ENCODE assay signal across 8 cellular contexts in genomic region chr17:64005734-64006167, GRCh38. TPM values are rescaled to one million over a fixed set of nuclear protein-coding genes. Genes with fewer than 3 reads are reported as not detected.
DNase-seq lines count a peak whose midpoint lies in the region; ATAC-seq, FAIRE-seq and TF ChIP-seq lines count a peak whose summit lies in the region.

No MANE protein-coding gene starts in this region.

- no peak for FAIRE-seq in GM12892 (lab: Jason Lieb, UNC)

- ATAC-seq in esophagus mucosa (peak; percentile 49), upper lobe of right lung (peak; percentile 47), HG03460 (IDR thresholded peaks at IDR 0.05; ENCODE audit: unreplicated experiment) (no peak)

- TF ChIP-seq CTCF in breast epithelium (IDR thresholded peaks at IDR 0.05) (no peak), mammary epithelial cell (conservative IDR thresholded peaks at IDR 0.05 in 1 of 2, IDR thresholded peaks at IDR 0.05 in 1 of 2; ENCODE audit: extremely low read depth in 1 of 2, insufficient read depth in 1 of 2, low read depth in 1 of 2, low read length in 2 of 2) (no peak), upper lobe of right lung (IDR thresholded peaks at IDR 0.05) (no peak)

- H3K27ac ChIP-seq in breast epithelium: peak overlapping the region in 1 of 2 donors; percentile 66
- no peak overlapping the region for H3K27ac ChIP-seq in mammary epithelial cell (ENCODE audit: insufficient read depth, low read depth, low read length)
- H3K27ac ChIP-seq in upper lobe of right lung: peak overlapping the region; percentile 59

- no peak overlapping the region for H2AFZ ChIP-seq in mammary epithelial cell (ENCODE audit: low read depth, low read length)

- H3K4me2 ChIP-seq in mammary epithelial cell (ENCODE audit: insufficient read depth, low read depth, low read length): no peak overlapping the region

- intact Hi-C loops in breast epithelium (cut with DNase I; ENCODE audit: low total_unique reads) (no loop called here), mammary epithelial cell (cut with micrococcal nuclease) (no loop called here), upper lobe of right lung (cut with DNase I) (no loop called here)

- H3K9ac ChIP-seq in mammary epithelial cell (ENCODE audit: insufficient read depth, low read length): no peak overlapping the region

- H3K9me3 ChIP-seq in breast epithelium (no peaks in the 10 kb centered on the region), mammary epithelial cell (replicated peaks; ENCODE audit: insufficient read depth, low read length) (no peaks in the 10 kb centered on the region), upper lobe of right lung (no peaks in the 10 kb centered on the region)

- H4K20me1 ChIP-seq in mammary epithelial cell (ENCODE audit: insufficient read depth, low read length): no peaks in the 10 kb centered on the region

- H3K79me2 ChIP-seq in mammary epithelial cell (ENCODE audit: insufficient read depth, low read length): no peaks in the 10 kb centered on the region

- CTCF ChIA-PET in mammary epithelial cell (lab: Charles Lee; ENCODE audit: low non-redundant PET): no interaction called here

- no peaks in the 10 kb centered on the region for H3K4me1 ChIP-seq in breast epithelium
- no peaks in the 10 kb centered on the region for H3K4me1 ChIP-seq in mammary epithelial cell (ENCODE audit: insufficient read depth, low read length)
- H3K4me1 ChIP-seq in upper lobe of right lung: peaks cover 46% of the 10 kb centered on the region

- no peak for DNase-seq in breast epithelium (ENCODE audit: low spot score in 2 of 2)
- no peak for DNase-seq in mammary epithelial cell
- DNase-seq in NCI-H748 treated with DMSO at 0.1 percent for 48 hours (lab: John Stamatoyannopoulos, UW): peak; percentile 3
- DNase-seq in upper lobe of right lung: no peak
- DNase-seq in stimulated activated CD4-positive, alpha-beta T cell treated with anti-CD3 and anti-CD28 coated beads, Interleukin-4, amount 100 ng/mL, for 4 hours: no peak
- no peak for DNase-seq in GM12892 (ENCODE audit: insufficient read length)

- dilution Hi-C loops in mammary epithelial cell (cut with HindIII; ENCODE audit: low sequenced_read_pairs): no loop called here

- BruUV-seq in mammary epithelial cell (replicated peaks; lab: Mats Ljungman, UMichigan): no TSS peak

- in situ Hi-C loops in mammary epithelial cell (cut with MboI; ENCODE audit: low sequenced_read_pairs in 2 of 2): no loop called here

- whole genome bisulfite sequencing in mammary epithelial cell (ENCODE audit: low coverage, missing lambda C conversion rate): 88% methylated on average over 6 of the region's 6 CpGs

- H3K4me3 ChIP-seq in breast epithelium: peak overlapping the region in 2 of 3 donors; percentile 2 to 23
- no peak overlapping the region for H3K4me3 ChIP-seq in mammary epithelial cell (replicated peaks in 1 of 3; ENCODE audit: insufficient read depth in 1 of 3, low read depth in 2 of 3, low read length in 3 of 3)
- H3K4me3 ChIP-seq in upper lobe of right lung: peak overlapping the region; percentile 31

- no peaks in the 10 kb centered on the region for H3K27me3 ChIP-seq in breast epithelium
- no peaks in the 10 kb centered on the region for H3K27me3 ChIP-seq in mammary epithelial cell (ENCODE audit: insufficient read depth, low read length)
- H3K27me3 ChIP-seq in upper lobe of right lung: no peaks in the 10 kb centered on the region

- TF ChIP-seq POLR2A in breast epithelium (IDR thresholded peaks at IDR 0.05): no peak
- TF ChIP-seq POLR2A in GM12892 (IDR thresholded peaks at IDR 0.05; ENCODE audit: low read depth, low read length): no peak

- H3K36me3 ChIP-seq in breast epithelium: no peaks in the 10 kb centered on the region
- no peaks in the 10 kb centered on the region for H3K36me3 ChIP-seq in mammary epithelial cell (ENCODE audit: insufficient read depth, low read length)
- H3K36me3 ChIP-seq in upper lobe of right lung: no peaks in the 10 kb centered on the region

RNA-seq across cellular contexts. Expression of gene PRR29, which starts 7.6 kb away (rescaled TPM):
- total RNA-seq in breast epithelium (1 to 10 TPM in 1 of 3 donors, under 1 TPM in 2; 0.15 to 1.3 (median 0.16) TPM), mammary epithelial cell (under 1 TPM; under 0.01 to 0.09 TPM), esophagus mucosa (not detected), upper lobe of right lung (0.43 TPM)
- polyA plus RNA-seq in mammary epithelial cell: 0.09 TPM
- polyA minus RNA-seq in mammary epithelial cell: 0.31 TPM
- 0.30 TPM for polyA plus RNA-seq in GM12892 (2012; ENCODE audit: missing spikeins)

RNA-seq across cellular contexts. Expression of gene ICAM2, which starts 14.7 kb away (rescaled TPM):
- total RNA-seq in breast epithelium (100 to 1,000 TPM in 1 of 3 donors, 10 to 100 TPM in 2; 26.1 to 106 (median 32.2) TPM), mammary epithelial cell (1 to 10 TPM in 1 of 2 donors, under 1 TPM in 1; 0.49 to 2.8 TPM), esophagus mucosa (3.5 TPM), upper lobe of right lung (70.5 TPM)
- polyA plus RNA-seq in mammary epithelial cell: 0.36 TPM
- polyA minus RNA-seq in mammary epithelial cell: not detected
- 33.1 TPM for polyA plus RNA-seq in GM12892 (2012; ENCODE audit: missing spikeins)

RNA-seq across cellular contexts. Expression of gene SCN4A, which starts 33.0 kb away (rescaled TPM):
- 10 to 100 TPM in 2 of 3 donors, 1 to 10 TPM in 1; 1.0 to 16.7 (median 10.2) TPM for total RNA-seq in breast epithelium
- not detected for total RNA-seq in mammary epithelial cell
- polyA plus RNA-seq in mammary epithelial cell: 0.01 TPM
- polyA minus RNA-seq in mammary epithelial cell: not detected
- total RNA-seq in esophagus mucosa: 0.12 TPM
- not detected for total RNA-seq in upper lobe of right lung
- 0.64 TPM for polyA plus RNA-seq in GM12892 (2012; ENCODE audit: missing spikeins)

Comparison
In these comparisons a context has a peak if more than half of its experiments do, and no peak if none do; other contexts are left out.
1. H3K4me3 ChIP-seq: peak in breast epithelium (2 of 3) and upper lobe of right lung (single experiment); none in mammary epithelial cell (0 of 3).